In genomic region chr3:185024966-185025365, GRCh38 we compare ENCODE assay signal across 14 cellular contexts.
"Had no signal": no experiment of that assay in that cellular context is flagged by ENCODE, and none has a peak within 500 bp of the region (broad histone marks: within the 10 kb centered on the region; RNA-seq: fewer than 3 reads in every experiment).

No MANE protein-coding gene starts in this region.

- H3K4me3 ChIP-seq: colonic mucosa, heart right ventricle, prostate gland, right atrium auricular region, thyroid gland had no signal

- DNase-seq: activated CD4-positive, alpha-beta T cell treated with anti-CD3 and anti-CD28 coated beads, Interleukin-2, amount 10 ng/mL, durations not matched to agents 24 days and 14 days; activated CD4-positive, CD25-positive, alpha-beta regulatory T cell; activated CD8-positive, alpha-beta T cell treated with anti-CD3 and anti-CD28 coated beads, Interleukin-2, amount 10 ng/mL, durations not matched to agents 7 days and 5 days; activated naive CD4-positive, alpha-beta T cell treated with anti-CD3 and anti-CD28 coated beads for 36 hours; activated T-cell treated with anti-CD3 and anti-CD28 coated beads, Interleukin-2, amount 50 U/mL, for 4 hours; anterior cingulate cortex; colonic mucosa; heart right ventricle; stimulated activated CD4-positive, alpha-beta T cell treated with anti-CD3 and anti-CD28 coated beads, Interleukin-2, amount 100 ng/mL, for 24 hours; stimulated activated naive CD4-positive, alpha-beta T cell treated with Interleukin-2 at 50 U/mL for 16 hours; T-helper 17 cell; thyroid gland had no signal

- ATAC-seq: activated CD8-positive, alpha-beta T cell treated with anti-CD3 and anti-CD28 coated beads, Interleukin-2, amount 10 ng/mL, durations not matched to agents 7 days and 5 days; activated T-cell treated with anti-CD3 and anti-CD28 coated beads, Interleukin-2, amount 50 U/mL, for 4 hours; heart right ventricle; T-helper 17 cell had no signal
